In the genomic region with DNA sequence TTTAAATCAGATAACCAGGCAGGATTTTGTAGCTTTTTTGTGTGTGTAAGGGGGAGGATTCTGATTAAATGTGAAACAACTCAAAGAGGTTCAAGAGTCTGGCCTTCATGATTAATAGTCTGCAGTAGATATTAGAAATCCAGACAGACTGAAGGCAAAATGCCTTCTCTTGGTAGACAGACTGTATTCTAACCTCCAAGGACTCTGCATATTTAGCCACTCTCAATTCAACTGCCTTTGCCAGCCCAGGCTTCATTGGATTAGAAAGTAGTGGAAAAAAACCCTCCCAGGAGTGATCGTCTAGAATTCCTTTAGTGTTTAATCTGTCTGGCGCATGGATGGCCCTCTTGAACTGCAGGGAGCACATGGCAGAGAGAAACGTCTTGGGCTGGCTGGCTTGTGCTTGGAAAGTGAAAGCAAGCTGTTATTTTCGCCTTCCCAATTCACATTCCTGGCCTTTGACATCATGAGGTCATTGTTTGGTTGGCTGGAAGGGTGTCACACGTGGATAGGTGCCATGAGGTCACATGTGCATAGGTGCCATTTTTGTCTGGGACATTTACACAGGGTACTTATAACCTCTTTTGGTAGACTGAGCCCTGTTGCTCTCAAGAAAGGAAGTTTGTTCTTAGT, we compare ENCODE assay signal across 8 cellular contexts. TPM values are rescaled to one million over a fixed set of nuclear protein-coding genes. Genes with fewer than 3 reads are reported as not detected.
DNase-seq lines count a peak whose midpoint lies in the region; ATAC-seq and TF ChIP-seq lines count a peak whose summit lies in the region.

No MANE protein-coding gene starts in this region.

- H3K4me3 ChIP-seq in HFF-Myc (replicated peaks; ENCODE audit: low read depth, low read length) = no peak overlapping the region
- H3K4me3 ChIP-seq in astrocyte of the cerebellum (ENCODE audit: low read depth, low read length) = no peak overlapping the region

- in situ Hi-C loops in astrocyte of the cerebellum (cut with HindIII; ENCODE audit: low sequenced_read_pairs) = no loop called here

- ATAC-seq in GM18505 (IDR thresholded peaks at IDR 0.05; ENCODE audit: unreplicated experiment) = no peak

- no peak for TF ChIP-seq POLR2A in GM18505 (IDR thresholded peaks at IDR 0.05; ENCODE audit: borderline replicate concordance, extremely low read depth, insufficient read depth, insufficient read length)

- DNase-seq in HFF-Myc (ENCODE audit: extremely low read depth, low read depth) (peak; percentile 81), astrocyte of the cerebellum (ENCODE audit: low read depth) (peak; percentile 50), islet precursor cell (peak; percentile 86), smooth muscle cell of the brain vasculature (ENCODE audit: low read depth, low spot score) (peak; percentile 31), inferior parietal cortex (ENCODE audit: extremely low spot score) (no peak), occipital lobe (lab: John Stamatoyannopoulos, UW) (no peak)
- no peak for DNase-seq in stimulated activated CD4-positive, alpha-beta T cell treated with anti-CD3 and anti-CD28 coated beads, Interleukin-15, amount 100 ng/mL, for 24 hours

- TF ChIP-seq CTCF in HFF-Myc (IDR thresholded peaks at IDR 0.05; ENCODE audit: low read depth, low read length, missing control alignments) (no peak), astrocyte of the cerebellum (IDR thresholded peaks at IDR 0.05; ENCODE audit: low read depth, low read length, missing control alignments) (no peak)

RNA-seq across cellular contexts. Expression of a gene that starts 30.8 kb away (rescaled TPM):
- total RNA-seq in occipital lobe = 19.2 TPM

Comparison
In these comparisons a context has a peak if more than half of its experiments do, and no peak if none do; other contexts are left out.
1. DNase-seq: peak in HFF-Myc (single experiment), astrocyte of the cerebellum (single experiment), islet precursor cell (single experiment) and smooth muscle cell of the brain vasculature (single experiment); none in inferior parietal cortex (single experiment), occipital lobe (single experiment) and stimulated activated CD4-positive, alpha-beta T cell treated with anti-CD3 and anti-CD28 coated beads, Interleukin-15, amount 100 ng/mL, for 24 hours (single experiment).